ENCODE assay signal across 8 cellular contexts in the genomic region with DNA sequence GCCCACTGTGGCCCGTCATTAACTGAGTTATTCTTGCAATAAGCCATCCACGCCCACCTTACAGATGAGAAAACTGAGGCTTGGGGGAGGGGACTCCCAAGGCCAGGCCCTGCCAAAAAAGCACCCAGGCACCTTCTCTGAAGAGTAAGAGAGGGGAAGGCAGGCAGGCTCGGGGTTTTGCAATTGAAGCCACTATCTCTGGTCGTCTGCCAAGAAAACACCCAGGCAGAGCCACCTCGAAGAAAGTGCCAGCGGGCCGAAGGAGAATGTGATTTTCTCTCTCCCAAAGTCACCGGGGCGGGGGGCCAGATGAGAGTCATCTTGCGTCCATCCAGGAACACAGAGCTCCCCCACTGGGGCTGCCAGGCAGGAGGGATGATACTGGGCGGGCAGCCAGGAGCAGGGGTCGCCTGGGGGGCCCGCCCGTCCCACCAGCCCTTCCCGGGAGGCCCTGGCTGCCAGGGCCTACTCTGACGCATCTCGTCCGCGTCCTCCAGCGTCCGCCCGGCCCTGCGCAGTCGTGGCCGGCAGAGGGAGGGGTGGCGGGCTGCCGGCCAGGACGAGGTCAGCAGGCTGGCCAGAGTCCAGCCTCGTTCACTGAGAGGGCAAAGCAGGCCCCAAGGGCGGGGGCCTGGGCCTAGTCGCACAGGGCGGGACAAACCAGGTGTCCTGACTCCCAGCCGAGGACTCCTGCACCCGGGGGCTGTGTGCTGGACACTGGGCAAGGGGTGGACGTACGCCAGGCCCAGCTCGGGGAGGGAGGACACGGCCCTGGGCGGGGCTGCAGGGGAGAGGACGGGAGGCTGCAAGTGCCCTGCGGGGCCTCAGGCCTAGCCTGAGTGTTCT.
DNase-seq lines count a peak whose midpoint lies in the region; ATAC-seq and TF ChIP-seq lines count a peak whose summit lies in the region.

No MANE protein-coding gene starts in this region.

- TF ChIP-seq POLR2A in adrenal gland (IDR thresholded peaks at IDR 0.05) = no peak

- peaks cover 0 to 62% of the 10 kb centered on the region in 2 donors for H3K36me3 ChIP-seq in adrenal gland (replicated peaks in 1 of 2)
- peaks cover 9% of the 10 kb centered on the region for H3K36me3 ChIP-seq in H7 (replicated peaks; ENCODE audit: control insufficient read depth, insufficient read depth, low read length)

- TF ChIP-seq CTCF in Calu3 (IDR thresholded peaks at IDR 0.05; ENCODE audit: unreplicated experiment) (peak; percentile 27), adrenal gland (IDR thresholded peaks at IDR 0.05) (peak; percentile 10 to 77 (median 45))

- no TSS peak for BruUV-seq in Calu3 (replicated peaks; lab: Mats Ljungman, UMichigan)

- CTCF ChIA-PET in Calu3 (lab: Charles Lee) = no interaction called here

- intact Hi-C loops in Calu3 (cut with micrococcal nuclease; ENCODE audit: unreplicated experiment) (no loop called here), adrenal gland (cut with DNase I) (no loop called here), left cardiac atrium (cut with DNase I) (loop anchor here (10.0 kb wide), 2 partner anchors 56 to 86 kb away; no protein-coding TSS in a partner anchor)

- H3K27ac Mint-ChIP-seq in Calu3 (ENCODE audit: unreplicated experiment) = peak overlapping the region; percentile 56

- DNase-seq in Calu3 (peak; percentile 85), adrenal gland (peak; percentile 95 to 98 (median 97)), left cardiac atrium (peak; percentile 93), pulmonary artery endothelial cell (ENCODE audit: low read depth, low spot score) (peak; percentile 75), iPS-NIHi7 (ENCODE audit: extremely low spot score) (no peak), H7 (no peak)

- peaks cover 52% of the 10 kb centered on the region for H3K36me3 Mint-ChIP-seq in Calu3 (ENCODE audit: insufficient read depth, unreplicated experiment)

- 13 to 25% (median 20%) methylated on average over 26 to 41 of the region's 41 CpGs for WGBS in adrenal gland, 4 donors

- peaks cover 38 to 63% of the 10 kb centered on the region in 2 donors for H3K4me1 ChIP-seq in adrenal gland (replicated peaks in 1 of 2)

- H3K9me3 ChIP-seq in adrenal gland (replicated peaks in 1 of 3) = no peaks in the 10 kb centered on the region

- peaks cover 16% of the 10 kb centered on the region for H3K4me1 Mint-ChIP-seq in Calu3 (ENCODE audit: low read depth, unreplicated experiment)

- H3K9me3 Mint-ChIP-seq in Calu3 (ENCODE audit: low read depth, unreplicated experiment) = no peaks in the 10 kb centered on the region

- H3K27ac ChIP-seq in adrenal gland = peak overlapping the region; percentile 79 to 96 (median 93)

- H3K4me3 Mint-ChIP-seq in Calu3 (ENCODE audit: low read depth, unreplicated experiment) = peak overlapping the region; percentile 18

- no peaks in the 10 kb centered on the region for H3K27me3 Mint-ChIP-seq in Calu3 (ENCODE audit: unreplicated experiment)

- ATAC-seq in left cardiac atrium = peak; percentile 87 to 89
- no peak for ATAC-seq in HG03095 (IDR thresholded peaks at IDR 0.05; ENCODE audit: unreplicated experiment)
- no peak for ATAC-seq in GM21528 (IDR thresholded peaks at IDR 0.05; ENCODE audit: low FRiP score, unreplicated experiment)

- H3K4me3 ChIP-seq in adrenal gland = peak overlapping the region in 1 of 4 donors; percentile 1
- H3K4me3 ChIP-seq in H7 (ENCODE audit: insufficient read depth, low read depth, low read length) = no peak overlapping the region

- H3K27me3 ChIP-seq in adrenal gland = no peaks in the 10 kb centered on the region
- no peaks in the 10 kb centered on the region for H3K27me3 ChIP-seq in H7 (ENCODE audit: control insufficient read depth, insufficient read depth, low read length)

Comparison
In these comparisons a context has a peak if more than half of its experiments do, and no peak if none do; other contexts are left out.
1. DNase-seq: peak in Calu3 (single experiment), adrenal gland (7 of 7), left cardiac atrium (single experiment) and pulmonary artery endothelial cell (single experiment); none in iPS-NIHi7 (single experiment) and H7 (single experiment).
2. ATAC-seq: peak in left cardiac atrium (2 of 2); none in HG03095 (single experiment) and GM21528 (single experiment).
3. intact Hi-C loops: an anchor here in left cardiac atrium (10.0 kb wide); none called in Calu3 and adrenal gland.